ENCODE assay signal across 17 cellular contexts in genomic region chr17:44921122-44921882, GRCh38. TPM values are rescaled to one million over a fixed set of nuclear protein-coding genes. Genes with fewer than 3 reads are reported as not detected.
A peak's percentile ranks its signal among the peaks of the same experiment; 100 is the strongest.
DNase-seq lines count a peak whose midpoint lies in the region; ATAC-seq and TF ChIP-seq lines count a peak whose summit lies in the region.
"Had no signal": no experiment of that assay in that cellular context is flagged by ENCODE, and none has a peak within 500 bp of the region (broad histone marks: within the 10 kb centered on the region; RNA-seq: fewer than 3 reads in every experiment).

No MANE protein-coding gene starts in this region.

- TF ChIP-seq CTCF in SK-N-SH (IDR thresholded peaks at IDR 0.05): no peak

- no peak for TF ChIP-seq RAD21 in SK-N-SH (IDR thresholded peaks at IDR 0.05; ENCODE audit: low read length)

- no peak for TF ChIP-seq EP300 in SK-N-SH (IDR thresholded peaks at IDR 0.05; ENCODE audit: borderline replicate concordance in 1 of 2, low read depth in 1 of 2, low read length in 1 of 2)

- peak; percentile 10 for DNase-seq in activated CD8-positive, alpha-beta memory T cell treated with anti-CD3 and anti-CD28 coated beads, Interleukin-2, amount 50 U/mL, for 4 hours
- DNase-seq in activated CD8-positive, alpha-beta memory T cell treated with anti-CD3 and anti-CD28 coated beads for 24 hours: no peak
- DNase-seq in SK-N-SH: peak; percentile 81
- peak; percentile 69 for DNase-seq in left ventricle myocardium superior
- no peak for DNase-seq in stimulated activated effector memory CD8-positive, alpha-beta T cell treated with anti-CD3 and anti-CD28 coated beads, Interleukin-12 subunit alpha, Interleukin-12 subunit beta, amount 100 ng/mL, for 72 hours (ENCODE audit: low spot score in 2 of 2)
- DNase-seq in activated naive CD4-positive, alpha-beta T cell (lab: John Stamatoyannopoulos, UW): no peak
- DNase-seq: ACHN, DMS53, NCI-H2029, PC-9, T1000 had no signal

- no peaks in the 10 kb centered on the region for H3K4me1 Mint-ChIP-seq in stimulated activated effector memory CD8-positive, alpha-beta T cell treated with anti-CD3 and anti-CD28 coated beads, Interleukin-12 subunit alpha, Interleukin-12 subunit beta, amount 100 ng/mL, for 72 hours

- H3K27me3 ChIP-seq in SK-N-SH (ENCODE audit: insufficient read depth): no peaks in the 10 kb centered on the region

- no peaks in the 10 kb centered on the region for H3K79me2 ChIP-seq in SK-N-SH (ENCODE audit: insufficient read depth)
- H3K79me2 ChIP-seq: parathyroid adenoma had no signal

- no peaks in the 10 kb centered on the region for H3K9me3 Mint-ChIP-seq in stimulated activated effector memory CD8-positive, alpha-beta T cell treated with anti-CD3 and anti-CD28 coated beads, Interleukin-12 subunit alpha, Interleukin-12 subunit beta, amount 100 ng/mL, for 72 hours
- H3K9me3 Mint-ChIP-seq: memory B cell had no signal

- ATAC-seq in left ventricle myocardium superior: peak; percentile 78
- ATAC-seq in stimulated activated effector memory CD8-positive, alpha-beta T cell treated with anti-CD3 and anti-CD28 coated beads, Interleukin-12 subunit alpha, Interleukin-12 subunit beta, amount 100 ng/mL, for 72 hours: no peak
- ATAC-seq in GM19351 (IDR thresholded peaks at IDR 0.05; ENCODE audit: unreplicated experiment): no peak
- ATAC-seq in HG02981 (IDR thresholded peaks at IDR 0.05; ENCODE audit: unreplicated experiment): no peak
- ATAC-seq: HCT116 had no signal

- no peak overlapping the region for H3K9ac ChIP-seq in SK-N-SH
- H3K9ac ChIP-seq: parathyroid adenoma had no signal

- H2AFZ ChIP-seq in SK-N-SH (ENCODE audit: low read depth): no peak overlapping the region
- H2AFZ ChIP-seq: parathyroid adenoma, PC-9 had no signal

- H3K4me3 ChIP-seq in SK-N-SH (ENCODE audit: low read depth in 2 of 2, low read length in 1 of 2): no peak overlapping the region
- H3K4me3 ChIP-seq: PC-9 had no signal

- H3K36me3 Mint-ChIP-seq in stimulated activated effector memory CD8-positive, alpha-beta T cell treated with anti-CD3 and anti-CD28 coated beads, Interleukin-12 subunit alpha, Interleukin-12 subunit beta, amount 100 ng/mL, for 72 hours: peaks cover 7% of the 10 kb centered on the region
- H3K36me3 Mint-ChIP-seq: memory B cell had no signal

- H3K36me3 ChIP-seq in SK-N-SH (replicated peaks in 1 of 2; ENCODE audit: control insufficient read depth in 1 of 2, insufficient read depth in 2 of 2, low read length in 1 of 2): peaks cover 0 to 1% of the 10 kb centered on the region in 2 experiments

- H3K9me2 ChIP-seq in SK-N-SH: no peaks in the 10 kb centered on the region

- 84% methylated on average over 11 of the region's 11 CpGs for WGBS in SK-N-SH (ENCODE audit: low lambda C conversion rate)

- POLR2A ChIA-PET in SK-N-SH (lab: Yijun Ruan, JAX): interaction anchor here (1.0 to 2.5 kb wide), 7 partner anchors 7 to 110 kb away, joined by 3 to 14 read pairs (median 4); no protein-coding TSS in a partner anchor

- peak overlapping the region in 1 of 2 experiments; percentile 35; a peak in 1 of 4 replicates for H3K27ac ChIP-seq in SK-N-SH (ENCODE audit: low read depth in 2 of 2, low read length in 1 of 2)
- H3K27ac ChIP-seq: parathyroid adenoma, PC-9 had no signal

- H3K4me3 Mint-ChIP-seq in stimulated activated effector memory CD8-positive, alpha-beta T cell treated with anti-CD3 and anti-CD28 coated beads, Interleukin-12 subunit alpha, Interleukin-12 subunit beta, amount 100 ng/mL, for 72 hours: no peak overlapping the region
- H3K4me3 Mint-ChIP-seq: memory B cell had no signal

- H3K9me3 ChIP-seq in SK-N-SH: no peaks in the 10 kb centered on the region

- H3F3A ChIP-seq in SK-N-SH (replicated peaks; ENCODE audit: insufficient read depth): peaks cover 14% of the 10 kb centered on the region

- intact Hi-C loops in left ventricle myocardium superior (cut with micrococcal nuclease): loop anchor here (5.0 kb wide), 1 partner anchor 101 kb away; no protein-coding TSS in a partner anchor

- H3K4me2 ChIP-seq in SK-N-SH: no peak overlapping the region
- H3K4me2 ChIP-seq: PC-9 had no signal

- H3K4me1 ChIP-seq in SK-N-SH (ENCODE audit: control insufficient read depth in 1 of 2, insufficient read depth in 2 of 2, low read depth in 1 of 2, low read length in 1 of 2): peaks cover 13 to 42% of the 10 kb centered on the region in 2 experiments; a peak in 3 of 4 replicates
- H3K4me1 ChIP-seq: parathyroid adenoma had no signal

- CTCF ChIA-PET in SK-N-SH (lab: Yijun Ruan, JAX): interaction anchor here (0.7 to 17.2 kb wide), 38 partner anchors 9 to 276 kb away, joined by 3 to 433 read pairs (median 9); partner anchors contain the start of genes ACBD4, C1QL1, EFTUD2 and NMT1

- H3K27ac Mint-ChIP-seq in stimulated activated effector memory CD8-positive, alpha-beta T cell treated with anti-CD3 and anti-CD28 coated beads, Interleukin-12 subunit alpha, Interleukin-12 subunit beta, amount 100 ng/mL, for 72 hours: peak overlapping the region; percentile 32
- H3K27ac Mint-ChIP-seq: memory B cell had no signal

- H4K20me1 ChIP-seq in SK-N-SH (ENCODE audit: insufficient read depth): no peaks in the 10 kb centered on the region

TF ChIP-seq in SK-N-SH, 30 proteins besides CTCF, POLR2A, EP300 and RAD21:
- TF ChIP-seq GABPA (IDR thresholded peaks at IDR 0.05; ENCODE audit: low read depth) (no peak), MEF2A (IDR thresholded peaks at IDR 0.05; ENCODE audit: borderline replicate concordance, low read depth) (no peak), CHD2 (IDR thresholded peaks at IDR 0.05; ENCODE audit: low read length, partially characterized antibody) (no peak)

RNA-seq across cellular contexts. Expression of gene GFAP, which starts 6.0 kb away (rescaled TPM):
- polyA plus RNA-seq in SK-N-SH (2012; rRNA removed): 0.48 and 0.71 TPM in 2 replicates
- polyA plus RNA-seq in SK-N-SH (2012; cell fraction: cytosol; rRNA removed): 0.23 and 0.35 TPM in 2 replicates
- 0.36 and 0.44 TPM in 2 replicates for polyA plus RNA-seq in SK-N-SH (2012; cell fraction: nucleus; rRNA removed)
- 4.2 TPM for total RNA-seq in left ventricle myocardium superior
- total RNA-seq: activated CD8-positive, alpha-beta memory T cell treated with anti-CD3 and anti-CD28 coated beads for 36 hours; PC-9 had no signal

RNA-seq across cellular contexts. Expression of gene EFTUD2, which starts 22.1 kb away (rescaled TPM):
- polyA plus RNA-seq in SK-N-SH (2012; rRNA removed): 79.9 and 82.9 TPM in 2 replicates
- polyA plus RNA-seq in SK-N-SH (2012; cell fraction: cytosol; rRNA removed): 82.5 and 121 TPM in 2 replicates
- polyA plus RNA-seq in SK-N-SH (2012; cell fraction: nucleus; rRNA removed): 112 and 140 TPM in 2 replicates
- 54.4 TPM for total RNA-seq in left ventricle myocardium superior

RNA-seq across cellular contexts. Expression of gene KIF18B, which starts 26.3 kb away (rescaled TPM):
- polyA plus RNA-seq in SK-N-SH (2012; rRNA removed): 12.6 and 14.7 TPM in 2 replicates
- polyA plus RNA-seq in SK-N-SH (2012; cell fraction: cytosol; rRNA removed): 4.0 and 7.1 TPM in 2 replicates
- polyA plus RNA-seq in SK-N-SH (2012; cell fraction: nucleus; rRNA removed): 40.0 and 52.6 TPM in 2 replicates
- 3.2 TPM for total RNA-seq in left ventricle myocardium superior

RNA-seq across cellular contexts. Expression of gene C1QL1, which starts 46.8 kb away (rescaled TPM):
- polyA plus RNA-seq in SK-N-SH (2012; rRNA removed): 5.4 and 11.9 TPM in 2 replicates
- polyA plus RNA-seq in SK-N-SH (2012; cell fraction: cytosol; rRNA removed): 4.7 and 10.1 TPM in 2 replicates
- 3.3 and 3.6 TPM in 2 replicates for polyA plus RNA-seq in SK-N-SH (2012; cell fraction: nucleus; rRNA removed)
- total RNA-seq in left ventricle myocardium superior: 15.2 TPM

Comparison
In these comparisons a context has a peak if more than half of its experiments do, and no peak if none do; other contexts are left out.
1. DNase-seq: peak in activated CD8-positive, alpha-beta memory T cell treated with anti-CD3 and anti-CD28 coated beads, Interleukin-2, amount 50 U/mL, for 4 hours (single experiment), SK-N-SH (single experiment) and left ventricle myocardium superior (single experiment); none in activated CD8-positive, alpha-beta memory T cell treated with anti-CD3 and anti-CD28 coated beads for 24 hours (single experiment), stimulated activated effector memory CD8-positive, alpha-beta T cell treated with anti-CD3 and anti-CD28 coated beads, Interleukin-12 subunit alpha, Interleukin-12 subunit beta, amount 100 ng/mL, for 72 hours (0 of 2) and activated naive CD4-positive, alpha-beta T cell (0 of 4).